Comparison of ENCODE assay signal across 32 cellular contexts in the genomic region with DNA sequence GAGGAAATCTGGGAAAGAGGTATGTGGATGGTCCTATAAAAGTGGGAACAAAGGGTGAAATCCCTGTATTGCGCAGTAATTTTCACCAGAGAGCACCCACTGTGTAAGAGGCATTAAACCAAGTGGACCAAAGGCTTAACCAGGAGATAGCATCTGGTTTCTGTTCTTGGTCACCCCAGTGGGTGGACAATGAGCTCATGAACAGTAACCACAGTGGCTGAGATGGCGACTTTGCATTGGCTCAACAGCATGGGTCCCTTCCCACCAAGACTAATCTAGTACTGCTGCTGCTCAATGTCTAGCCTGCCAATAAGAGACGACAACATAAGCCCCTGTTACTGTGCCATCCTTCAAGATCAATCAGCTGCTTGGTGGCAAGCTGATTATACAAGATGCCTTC. TPM values are rescaled to one million over a fixed set of nuclear protein-coding genes. Genes with fewer than 3 reads are reported as not detected.
"Had no signal": no experiment of that assay in that cellular context is flagged by ENCODE, and none has a peak within 500 bp of the region (broad histone marks: within the 10 kb centered on the region; RNA-seq: fewer than 3 reads in every experiment).

No MANE protein-coding gene starts in this region.

- H3K36me3 Mint-ChIP-seq: activated naive CD4-positive, alpha-beta T cell treated with anti-CD3 and anti-CD28 coated beads, Interleukin-2, amount 10 ng/mL, durations not matched to agents 7 days and 5 days; activated naive CD4-positive, alpha-beta T cell treated with anti-CD3 and anti-CD28 coated beads, Interleukin-2, amount 50 U/mL, for 72 hours; activated naive CD8-positive, alpha-beta T cell treated with anti-CD3 and anti-CD28 coated beads, Interleukin-2, amount 10 ng/mL, durations not matched to agents 7 days and 5 days; brain had no signal

- DNase-seq: activated CD4-positive, alpha-beta memory T cell treated with anti-CD3 and anti-CD28 coated beads, Interleukin-2, amount 10 ng/mL, durations not matched to agents 7 days and 5 days; activated CD4-positive, alpha-beta T cell treated with anti-CD3 and anti-CD28 coated beads for 36 hours; activated CD4-positive, alpha-beta T cell treated with anti-CD3 and anti-CD28 coated beads, Interleukin-2, amount 10 ng/mL, durations not matched to agents 24 days and 14 days; activated CD4-positive, alpha-beta T cell treated with anti-CD3 and anti-CD28 coated beads, Interleukin-2, amount 50 U/mL, for 4 hours; activated CD4-positive, CD25-positive, alpha-beta regulatory T cell; activated CD4-positive, CD25-positive, alpha-beta regulatory T cell treated with anti-CD3 and anti-CD28 coated beads, Interleukin-2, amount 50 U/mL, for 72 hours; activated CD8-positive, alpha-beta memory T cell treated with anti-CD3 and anti-CD28 coated beads, Interleukin-2, amount 50 U/mL, for 48 hours; activated gamma-delta T cell; activated naive CD4-positive, alpha-beta T cell; activated naive CD4-positive, alpha-beta T cell treated with anti-CD3 and anti-CD28 coated beads, Interleukin-2, amount 10 ng/mL, durations not matched to agents 7 days and 5 days; activated naive CD8-positive, alpha-beta T cell treated with anti-CD3 and anti-CD28 coated beads, Interleukin-2, amount 10 ng/mL, durations not matched to agents 7 days and 5 days; activated T-cell treated with anti-CD3 and anti-CD28 coated beads for 4 hours; activated T-cell treated with anti-CD3 and anti-CD28 coated beads, Interleukin-2, amount 50 U/mL, for 24 hours; activated T-cell treated with anti-CD3 and anti-CD28 coated beads, Interleukin-2, amount 50 U/mL, for 72 hours; amniotic stem cell; anterior cingulate cortex; dorsolateral prefrontal cortex; effector memory CD4-positive, alpha-beta T cell; endodermal cell; foreskin melanocyte; head of caudate nucleus; T-helper 2 cell had no signal

- H3K4me1 Mint-ChIP-seq: activated CD4-positive, alpha-beta memory T cell treated with anti-CD3 and anti-CD28 coated beads, Interleukin-2, amount 10 ng/mL, durations not matched to agents 7 days and 5 days; activated CD4-positive, alpha-beta T cell treated with anti-CD3 and anti-CD28 coated beads for 36 hours; activated CD4-positive, alpha-beta T cell treated with anti-CD3 and anti-CD28 coated beads, Interleukin-2, amount 10 ng/mL, durations not matched to agents 24 days and 14 days; activated naive CD4-positive, alpha-beta T cell treated with anti-CD3 and anti-CD28 coated beads, Interleukin-2, amount 10 ng/mL, durations not matched to agents 7 days and 5 days; activated naive CD8-positive, alpha-beta T cell treated with anti-CD3 and anti-CD28 coated beads, Interleukin-2, amount 10 ng/mL, durations not matched to agents 7 days and 5 days; brain; central memory CD8-positive, alpha-beta T cell had no signal

- H3K4me3 ChIP-seq: breast epithelium, coronary artery, dorsolateral prefrontal cortex had no signal

- H3K36me3 ChIP-seq: breast epithelium had no signal

- H3K27ac ChIP-seq: breast epithelium, coronary artery, dorsolateral prefrontal cortex had no signal

- ATAC-seq: activated CD4-positive, alpha-beta T cell treated with anti-CD3 and anti-CD28 coated beads for 36 hours; activated naive CD4-positive, alpha-beta T cell treated with anti-CD3 and anti-CD28 coated beads, Interleukin-2, amount 50 U/mL, for 72 hours; activated T-cell treated with anti-CD3 and anti-CD28 coated beads, Interleukin-2, amount 50 U/mL, for 72 hours; esophagus mucosa had no signal

- H3K4me1 ChIP-seq: breast epithelium had no signal

- H3K9me3 ChIP-seq: breast epithelium had no signal

- H3K4me3 Mint-ChIP-seq: activated CD4-positive, alpha-beta memory T cell treated with anti-CD3 and anti-CD28 coated beads, Interleukin-2, amount 10 ng/mL, durations not matched to agents 7 days and 5 days; activated CD4-positive, alpha-beta T cell treated with anti-CD3 and anti-CD28 coated beads for 36 hours; activated CD4-positive, alpha-beta T cell treated with anti-CD3 and anti-CD28 coated beads, Interleukin-2, amount 10 ng/mL, durations not matched to agents 24 days and 14 days; activated naive CD4-positive, alpha-beta T cell treated with anti-CD3 and anti-CD28 coated beads, Interleukin-2, amount 10 ng/mL, durations not matched to agents 7 days and 5 days; activated naive CD8-positive, alpha-beta T cell treated with anti-CD3 and anti-CD28 coated beads, Interleukin-2, amount 10 ng/mL, durations not matched to agents 7 days and 5 days; activated T-cell treated with anti-CD3 and anti-CD28 coated beads, Interleukin-2, amount 50 U/mL, for 24 hours; activated T-cell treated with anti-CD3 and anti-CD28 coated beads, Interleukin-2, amount 50 U/mL, for 72 hours; brain; central memory CD8-positive, alpha-beta T cell; dendritic cell treated with granulocyte-macrophage colony-stimulating factor and Interleukin-4, amounts not matched to agents 40 ng/mL and 50 ng/mL, for 4 days; endodermal cell had no signal

- H3K27ac Mint-ChIP-seq: activated CD4-positive, alpha-beta memory T cell treated with anti-CD3 and anti-CD28 coated beads, Interleukin-2, amount 10 ng/mL, durations not matched to agents 7 days and 5 days; activated CD4-positive, alpha-beta T cell treated with anti-CD3 and anti-CD28 coated beads for 36 hours; activated CD4-positive, alpha-beta T cell treated with anti-CD3 and anti-CD28 coated beads, Interleukin-2, amount 10 ng/mL, durations not matched to agents 24 days and 14 days; activated naive CD4-positive, alpha-beta T cell treated with anti-CD3 and anti-CD28 coated beads, Interleukin-2, amount 10 ng/mL, durations not matched to agents 7 days and 5 days; activated naive CD4-positive, alpha-beta T cell treated with anti-CD3 and anti-CD28 coated beads, Interleukin-2, amount 50 U/mL, for 72 hours; activated naive CD8-positive, alpha-beta T cell treated with anti-CD3 and anti-CD28 coated beads, Interleukin-2, amount 10 ng/mL, durations not matched to agents 7 days and 5 days; activated T-cell treated with anti-CD3 and anti-CD28 coated beads, Interleukin-2, amount 50 U/mL, for 24 hours; activated T-cell treated with anti-CD3 and anti-CD28 coated beads, Interleukin-2, amount 50 U/mL, for 72 hours; brain; dendritic cell treated with granulocyte-macrophage colony-stimulating factor and Interleukin-4, amounts not matched to agents 40 ng/mL and 50 ng/mL, for 4 days; endodermal cell had no signal

- H3K27me3 ChIP-seq: breast epithelium had no signal

- H3K9me3 Mint-ChIP-seq: activated CD4-positive, alpha-beta memory T cell treated with anti-CD3 and anti-CD28 coated beads, Interleukin-2, amount 10 ng/mL, durations not matched to agents 7 days and 5 days; activated naive CD4-positive, alpha-beta T cell treated with anti-CD3 and anti-CD28 coated beads, Interleukin-2, amount 10 ng/mL, durations not matched to agents 7 days and 5 days; activated naive CD4-positive, alpha-beta T cell treated with anti-CD3 and anti-CD28 coated beads, Interleukin-2, amount 50 U/mL, for 72 hours; activated T-cell treated with anti-CD3 and anti-CD28 coated beads, Interleukin-2, amount 50 U/mL, for 24 hours; brain; endodermal cell had no signal

- H3K27me3 Mint-ChIP-seq: activated CD4-positive, alpha-beta memory T cell treated with anti-CD3 and anti-CD28 coated beads, Interleukin-2, amount 10 ng/mL, durations not matched to agents 7 days and 5 days; activated naive CD4-positive, alpha-beta T cell treated with anti-CD3 and anti-CD28 coated beads, Interleukin-2, amount 10 ng/mL, durations not matched to agents 7 days and 5 days; central memory CD8-positive, alpha-beta T cell; dendritic cell treated with granulocyte-macrophage colony-stimulating factor and Interleukin-4, amounts not matched to agents 40 ng/mL and 50 ng/mL, for 4 days had no signal

RNA-seq across cellular contexts. Expression of a gene that starts 36.6 kb away (rescaled TPM):
- total RNA-seq: activated naive CD8-positive, alpha-beta T cell treated with anti-CD3 and anti-CD28 coated beads, Interleukin-2, amount 10 ng/mL, durations not matched to agents 7 days and 5 days; T-helper 1 cell treated with Interleukin-12 subunit alpha and Interleukin-12 subunit beta and Interleukin-4 antibody, amounts not matched to agents 30 ng/mL and 1 ng/mL, for 36 hours had no signal

RNA-seq across cellular contexts. Expression of a gene that starts 46.7 kb away (rescaled TPM):
- total RNA-seq: activated CD4-positive, alpha-beta memory T cell treated with anti-CD3 and anti-CD28 coated beads, Interleukin-2, amount 10 ng/mL, durations not matched to agents 7 days and 5 days; activated CD4-positive, alpha-beta T cell treated with anti-CD3 and anti-CD28 coated beads for 36 hours; activated CD4-positive, alpha-beta T cell treated with anti-CD3 and anti-CD28 coated beads, Interleukin-2, amount 10 ng/mL, durations not matched to agents 24 days and 14 days; activated naive CD4-positive, alpha-beta T cell treated with anti-CD3 and anti-CD28 coated beads, Interleukin-2, amount 50 U/mL, for 72 hours; activated naive CD8-positive, alpha-beta T cell treated with anti-CD3 and anti-CD28 coated beads, Interleukin-2, amount 10 ng/mL, durations not matched to agents 7 days and 5 days; activated T-cell treated with anti-CD3 and anti-CD28 coated beads, Interleukin-2, amount 50 U/mL, for 72 hours; astrocyte; epithelial cell of proximal tubule; T-helper 1 cell treated with Interleukin-12 subunit alpha and Interleukin-12 subunit beta and Interleukin-4 antibody, amounts not matched to agents 30 ng/mL and 1 ng/mL, for 36 hours had no signal
